ENCODE assay signal across 9 cellular contexts in the genomic region with DNA sequence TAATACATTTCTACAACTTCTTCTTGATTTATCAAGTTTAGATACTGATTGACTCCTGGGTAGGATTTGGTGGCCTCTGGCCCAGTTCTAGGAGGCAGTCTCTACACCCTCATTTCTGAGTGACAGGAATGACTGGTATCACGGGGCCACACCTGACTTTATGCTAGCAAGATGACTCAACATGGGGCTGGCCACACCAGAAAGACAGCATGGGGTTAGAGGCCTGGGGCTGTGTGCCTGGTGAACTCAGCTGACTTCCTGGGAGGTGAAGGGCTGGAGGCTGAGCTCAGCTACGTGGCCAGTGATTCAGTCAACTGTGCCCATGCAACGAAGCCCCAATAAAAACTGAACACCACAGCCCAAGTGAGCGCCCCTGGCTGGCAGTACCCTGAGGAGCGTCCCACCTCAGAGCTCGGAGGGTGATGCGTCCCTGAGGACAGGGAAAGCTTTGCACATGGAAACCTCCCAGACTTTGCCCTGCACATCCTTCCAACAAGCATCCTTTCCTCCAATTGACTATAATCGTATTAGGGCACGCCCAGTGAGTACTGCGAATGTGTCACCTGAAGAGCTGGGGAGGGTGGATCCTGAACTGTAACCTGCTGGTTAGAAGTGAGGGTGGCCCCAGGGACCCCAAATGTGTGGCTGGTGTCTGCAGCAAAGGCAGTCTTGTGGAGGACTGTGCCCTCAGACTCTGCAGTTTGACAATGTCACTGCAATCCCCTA. TPM values are rescaled to one million over a fixed set of nuclear protein-coding genes. Genes with fewer than 3 reads are reported as not detected.
DNase-seq lines count a peak whose midpoint lies in the region; ATAC-seq, FAIRE-seq and TF ChIP-seq lines count a peak whose summit lies in the region.
"Had no signal": no experiment of that assay in that cellular context is flagged by ENCODE, and none has a peak within 500 bp of the region (broad histone marks: within the 10 kb centered on the region; RNA-seq: fewer than 3 reads in every experiment).

No MANE protein-coding gene starts in this region.

- no peak overlapping the region for H3K4me3 ChIP-seq in LNCaP clone FGC (ENCODE audit: low read depth, low read length)
- H3K4me3 ChIP-seq in fibroblast of the aortic adventitia (ENCODE audit: low read depth, low read length), result no peak overlapping the region

- no peak for TF ChIP-seq CTCF in LNCaP clone FGC (IDR thresholded peaks at IDR 0.05; ENCODE audit: control insufficient read depth, extremely low read depth, insufficient read depth)
- TF ChIP-seq CTCF in fibroblast of the aortic adventitia (IDR thresholded peaks at IDR 0.05; ENCODE audit: insufficient read depth, low read length), result no peak

- ATAC-seq in GM21447 (IDR thresholded peaks at IDR 0.05; ENCODE audit: unreplicated experiment) (peak; percentile 83), HG03139 (IDR thresholded peaks at IDR 0.05; ENCODE audit: unreplicated experiment) (no peak)

- TF ChIP-seq POLR2A in GM12892 (IDR thresholded peaks at IDR 0.05; ENCODE audit: low read depth, low read length), result no peak

- H3K27ac ChIP-seq in caudate nucleus (ENCODE audit: low read depth, low read length), result no peak overlapping the region
- H3K27ac ChIP-seq: parathyroid adenoma had no signal

- DNase-seq in EL, result peak; percentile 83
- DNase-seq in LNCaP clone FGC (ENCODE audit: low read depth), result peak; percentile 23
- peak; percentile 9 for DNase-seq in fibroblast of the aortic adventitia (ENCODE audit: low read depth)
- no peak for DNase-seq in GM12892 (ENCODE audit: insufficient read length)
- DNase-seq in caudate nucleus (lab: John Stamatoyannopoulos, UW), result no peak
- no peak for DNase-seq in NCI-H1092 (lab: John Stamatoyannopoulos, UW)

- FAIRE-seq in GM12892 (lab: Jason Lieb, UNC), result no peak

RNA-seq across cellular contexts. Expression of gene NIPA2, which starts 57.2 kb away (rescaled TPM):
- total RNA-seq in fibroblast of the aortic adventitia (ENCODE audit: low replicate concordance), result 74.7 and 75.3 TPM in 2 replicates
- 43.0 TPM for polyA plus RNA-seq in GM12892 (2012; ENCODE audit: missing spikeins)

Comparison
In these comparisons a context has a peak if more than half of its experiments do, and no peak if none do; other contexts are left out.
1. DNase-seq: peak in EL (single experiment), LNCaP clone FGC (single experiment) and fibroblast of the aortic adventitia (single experiment); none in GM12892 (single experiment), caudate nucleus (0 of 61) and NCI-H1092 (single experiment).